9 cellular contexts compared by ENCODE assay signal in genomic region chr11:32870676-32871075, GRCh38. TPM values are rescaled to one million over a fixed set of nuclear protein-coding genes. Genes with fewer than 3 reads are reported as not detected.
A peak's percentile ranks its signal among the peaks of the same experiment; 100 is the strongest.
DNase-seq lines count a peak whose midpoint lies in the region; TF ChIP-seq lines count a peak whose summit lies in the region.
"Had no signal": no experiment of that assay in that cellular context is flagged by ENCODE, and none has a peak within 500 bp of the region (broad histone marks: within the 10 kb centered on the region; RNA-seq: fewer than 3 reads in every experiment).

No MANE protein-coding gene starts in this region.

- TF ChIP-seq POLR2A in Peyer's patch (IDR thresholded peaks at IDR 0.05), result no peak

- no peaks in the 10 kb centered on the region for H3K9me3 ChIP-seq in Peyer's patch

- H3K4me1 Mint-ChIP-seq in immature natural killer cell, result no peaks in the 10 kb centered on the region

- H3K27me3 ChIP-seq in Peyer's patch, result no peaks in the 10 kb centered on the region

- TF ChIP-seq CTCF in Peyer's patch (IDR thresholded peaks at IDR 0.05), result peak in 2 of 6 experiments; percentile 7 to 16

- no peaks in the 10 kb centered on the region for H3K4me1 ChIP-seq in Peyer's patch

- no peaks in the 10 kb centered on the region for H3K36me3 ChIP-seq in Peyer's patch

- H3K27ac Mint-ChIP-seq in immature natural killer cell, result no peak overlapping the region

- H3K36me3 Mint-ChIP-seq in immature natural killer cell, result no peaks in the 10 kb centered on the region

- no peak overlapping the region for H3K27ac ChIP-seq in Peyer's patch
- H3K27ac ChIP-seq: HL-60 had no signal

- peaks cover 0 to 8% (median 7%) of the 10 kb centered on the region in 3 donors for H3K27me3 Mint-ChIP-seq in immature natural killer cell (ENCODE audit: low read depth in 3 of 3)

- no peak overlapping the region for H3K4me3 ChIP-seq in Peyer's patch

- no peaks in the 10 kb centered on the region for H3K9me3 Mint-ChIP-seq in immature natural killer cell

- H3K4me3 Mint-ChIP-seq in immature natural killer cell, result no peak overlapping the region

- peak; percentile 27 for DNase-seq in COLO668 (lab: John Stamatoyannopoulos, UW; ENCODE audit: unreplicated experiment)
- peak; percentile 55 for DNase-seq in HT-29 (ENCODE audit: low spot score)
- peak; percentile 40 for DNase-seq in activated CD4-positive, alpha-beta T cell treated with anti-CD3 and anti-CD28 coated beads for 48 hours
- peak in 2 of 3 donors; percentile 14 to 18 for DNase-seq in immature natural killer cell
- DNase-seq in inferior parietal cortex (ENCODE audit: extremely low spot score), result no peak
- DNase-seq in KG1 (lab: John Stamatoyannopoulos, UW), result no peak
- DNase-seq in SKM-1 (lab: John Stamatoyannopoulos, UW; ENCODE audit: unreplicated experiment), result no peak
- DNase-seq in Peyer's patch, result no peak

RNA-seq across cellular contexts. Expression of gene QSER1, which starts 21.9 kb away (rescaled TPM):
- total RNA-seq in HT-29 (2014; rRNA removed; shearing (Covaris generic)), result 11.4 and 13.1 TPM in 2 replicates
- polyA plus RNA-seq in immature natural killer cell, result 1 to 10 TPM in 1 of 3 donors, under 1 TPM in 1, not detected in 1; 0.89 to 1.3 TPM
- 100 to 1,000 TPM in 1 of 4 donors, 10 to 100 TPM in 3; 17.7 to 111 (median 21.9) TPM for total RNA-seq in Peyer's patch

RNA-seq across cellular contexts. Expression of gene PRRG4, which starts 40.9 kb away (rescaled TPM):
- 4.3 and 4.8 TPM in 2 replicates for total RNA-seq in HT-29 (2014; rRNA removed; shearing (Covaris generic))
- not detected for polyA plus RNA-seq in immature natural killer cell
- total RNA-seq in Peyer's patch, result 10 to 100 TPM in 2 of 4 donors, 1 to 10 TPM in 2; 3.3 to 16.1 (median 9.8) TPM

Comparison
In these comparisons a context has a peak if more than half of its experiments do, and no peak if none do; other contexts are left out.
1. DNase-seq: peak in COLO668 (single experiment), HT-29 (single experiment), activated CD4-positive, alpha-beta T cell treated with anti-CD3 and anti-CD28 coated beads for 48 hours (single experiment) and immature natural killer cell (2 of 3); none in inferior parietal cortex (single experiment), KG1 (single experiment), SKM-1 (single experiment) and Peyer's patch (0 of 3).